Comparison of ENCODE assay signal across 8 cellular contexts in the genomic region with DNA sequence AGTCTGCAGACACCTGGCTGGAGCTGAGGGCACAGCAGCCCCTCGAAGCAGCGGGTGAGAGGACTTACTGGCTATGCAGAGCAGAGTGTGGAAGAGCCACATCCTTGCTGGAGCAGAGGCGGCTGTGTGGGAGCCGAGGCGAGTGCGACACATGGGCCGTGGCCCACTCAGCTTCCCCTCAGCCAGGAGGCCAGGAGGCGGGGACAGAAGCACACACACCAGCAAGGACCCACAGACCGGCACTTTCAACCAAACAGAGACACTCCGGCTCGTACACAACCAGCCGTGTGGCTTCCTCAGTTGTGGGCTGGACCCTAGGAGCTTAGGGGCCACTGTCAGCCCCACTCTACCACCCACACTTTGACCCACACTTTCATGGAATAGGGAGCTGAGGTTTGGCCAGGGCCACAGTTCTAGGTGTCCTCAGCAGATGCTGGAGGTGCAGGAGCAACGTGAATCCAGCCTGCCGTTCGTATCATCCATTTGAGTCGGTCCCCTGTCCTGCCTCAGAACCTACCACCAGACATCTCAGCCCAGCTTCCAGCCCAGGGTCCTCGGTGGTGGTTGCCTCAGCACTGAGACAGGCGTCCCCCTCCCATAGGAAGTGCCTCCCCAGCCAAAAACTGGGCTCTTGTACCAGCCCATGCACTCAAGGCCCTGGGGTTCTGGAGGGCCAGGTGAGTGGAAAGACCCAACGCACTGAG. TPM values are rescaled to one million over a fixed set of nuclear protein-coding genes. Genes with fewer than 3 reads are reported as not detected.
DNase-seq lines count a peak whose midpoint lies in the region; ATAC-seq and TF ChIP-seq lines count a peak whose summit lies in the region.

A gene with protein sequence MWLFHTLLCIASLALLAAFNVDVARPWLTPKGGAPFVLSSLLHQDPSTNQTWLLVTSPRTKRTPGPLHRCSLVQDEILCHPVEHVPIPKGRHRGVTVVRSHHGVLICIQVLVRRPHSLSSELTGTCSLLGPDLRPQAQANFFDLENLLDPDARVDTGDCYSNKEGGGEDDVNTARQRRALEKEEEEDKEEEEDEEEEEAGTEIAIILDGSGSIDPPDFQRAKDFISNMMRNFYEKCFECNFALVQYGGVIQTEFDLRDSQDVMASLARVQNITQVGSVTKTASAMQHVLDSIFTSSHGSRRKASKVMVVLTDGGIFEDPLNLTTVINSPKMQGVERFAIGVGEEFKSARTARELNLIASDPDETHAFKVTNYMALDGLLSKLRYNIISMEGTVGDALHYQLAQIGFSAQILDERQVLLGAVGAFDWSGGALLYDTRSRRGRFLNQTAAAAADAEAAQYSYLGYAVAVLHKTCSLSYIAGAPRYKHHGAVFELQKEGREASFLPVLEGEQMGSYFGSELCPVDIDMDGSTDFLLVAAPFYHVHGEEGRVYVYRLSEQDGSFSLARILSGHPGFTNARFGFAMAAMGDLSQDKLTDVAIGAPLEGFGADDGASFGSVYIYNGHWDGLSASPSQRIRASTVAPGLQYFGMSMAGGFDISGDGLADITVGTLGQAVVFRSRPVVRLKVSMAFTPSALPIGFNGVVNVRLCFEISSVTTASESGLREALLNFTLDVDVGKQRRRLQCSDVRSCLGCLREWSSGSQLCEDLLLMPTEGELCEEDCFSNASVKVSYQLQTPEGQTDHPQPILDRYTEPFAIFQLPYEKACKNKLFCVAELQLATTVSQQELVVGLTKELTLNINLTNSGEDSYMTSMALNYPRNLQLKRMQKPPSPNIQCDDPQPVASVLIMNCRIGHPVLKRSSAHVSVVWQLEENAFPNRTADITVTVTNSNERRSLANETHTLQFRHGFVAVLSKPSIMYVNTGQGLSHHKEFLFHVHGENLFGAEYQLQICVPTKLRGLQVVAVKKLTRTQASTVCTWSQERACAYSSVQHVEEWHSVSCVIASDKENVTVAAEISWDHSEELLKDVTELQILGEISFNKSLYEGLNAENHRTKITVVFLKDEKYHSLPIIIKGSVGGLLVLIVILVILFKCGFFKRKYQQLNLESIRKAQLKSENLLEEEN (minus strand): TSS at position 146 of the 704 bp plus-strand sequence. CDS start 44 bp downstream, at position 102.

- no peak within 1 kb of the TSS for H4K5ac ChIP-seq in H9 (ENCODE audit: insufficient read length, low read depth, low read length)

- H3K27ac Mint-ChIP-seq in H9, result peak within 1 kb of the TSS in 2 of 3 experiments; percentile 77 to 87; a peak in 4 of 7 replicates
- H3K27ac Mint-ChIP-seq in activated T-helper 17 cell treated with anti-CD3 and anti-CD28 coated beads, Interleukin-2, amount 50 U/mL, for 72 hours, result no peak within 1 kb of the TSS

- H3K4ac ChIP-seq in H9 (ENCODE audit: low read depth, low read length), result no peak within 1 kb of the TSS

- H2BK5ac ChIP-seq in H9 (ENCODE audit: insufficient read length, low read length), result no peak within 1 kb of the TSS

- H4K20me1 ChIP-seq in H9 (ENCODE audit: control insufficient read depth, insufficient read depth, insufficient read length), result no peaks in the 10 kb centered on the region

- no peaks in the 10 kb centered on the region; the same call in 1 of the 2 replicates for H3K27me3 Mint-ChIP-seq in H9 (ENCODE audit: low read depth)
- H3K27me3 Mint-ChIP-seq in activated T-helper 17 cell treated with anti-CD3 and anti-CD28 coated beads, Interleukin-2, amount 50 U/mL, for 72 hours, result no peaks in the 10 kb centered on the region

- H3K18ac ChIP-seq in H9 (ENCODE audit: insufficient read length, low read depth, low read length), result no peak within 1 kb of the TSS

- TF ChIP-seq CTCF in H9 (conservative IDR thresholded peaks at IDR 0.05) (no peak), sigmoid colon (IDR thresholded peaks at IDR 0.05) (no peak)

- no peak within 1 kb of the TSS for H2BK20ac ChIP-seq in H9 (ENCODE audit: low read depth, low read length, poor library complexity, severe bottlenecking)

- H3K4me1 ChIP-seq in H9 (ENCODE audit: insufficient read depth, low read length) (no peaks in the 10 kb centered on the region), sigmoid colon (peaks cover 0 to 16% (median 13%) of the 10 kb centered on the region in 4 donors)

- no peaks in the 10 kb centered on the region for H3K79me1 ChIP-seq in H9 (ENCODE audit: insufficient read depth, low read depth, low read length, poor library complexity, severe bottlenecking)

- H2BK120ac ChIP-seq in H9 (ENCODE audit: low read depth, low read length, poor library complexity, severe bottlenecking), result no peak within 1 kb of the TSS

- H4K91ac ChIP-seq in H9 (ENCODE audit: insufficient read length, low read depth, low read length), result no peak within 1 kb of the TSS

- no peak within 1 kb of the TSS for H3K27ac ChIP-seq in H9 (ENCODE audit: insufficient read length, low read depth, low read length)
- peak within 1 kb of the TSS; percentile 67 to 82 (median 76) for H3K27ac ChIP-seq in sigmoid colon

- no CpG with 5 or more reads among the region's 19 CpGs for WGBS in H9 (ENCODE audit: extremely low coverage, insufficient read length, low lambda C conversion rate)
- WGBS in sigmoid colon, 2 donors, result 84% methylated on average over 19 of the region's 19 CpGs

- TF ChIP-seq EP300 in sigmoid colon (IDR thresholded peaks at IDR 0.05), result no peak

- H2BK15ac ChIP-seq in H9 (ENCODE audit: low read depth, low read length), result no peak within 1 kb of the TSS

- peak within 1 kb of the TSS; percentile 63; the same call in 1 of the 2 replicates for H3K14ac ChIP-seq in H9 (ENCODE audit: insufficient read depth, low read length)

- no peak within 1 kb of the TSS for H3K23ac ChIP-seq in H9 (ENCODE audit: insufficient read length, low read depth, low read length)

- H2BK12ac ChIP-seq in H9 (ENCODE audit: insufficient read length, low read depth, low read length), result no peak within 1 kb of the TSS

- H3K4me1 Mint-ChIP-seq in H9, result peaks cover 0 to 6% of the 10 kb centered on the region in 2 experiments; a peak in 1 of 4 replicates
- H3K4me1 Mint-ChIP-seq in activated T-helper 17 cell treated with anti-CD3 and anti-CD28 coated beads, Interleukin-2, amount 50 U/mL, for 72 hours, result peaks cover 7% of the 10 kb centered on the region

- no peak within 1 kb of the TSS for H3K9ac ChIP-seq in H9 (ENCODE audit: extremely low read depth, insufficient read length, low read length)

- no peak within 1 kb of the TSS for H3K56ac ChIP-seq in H9 (ENCODE audit: insufficient read length, low read depth, low read length)

- H2AFZ ChIP-seq in H9 (ENCODE audit: low read length), result no peak within 1 kb of the TSS

- TF ChIP-seq POLR2A in sigmoid colon (IDR thresholded peaks at IDR 0.05), result no peak

- intact Hi-C loops in left ventricle myocardium superior (cut with micrococcal nuclease), result no loop called here
- intact Hi-C loops in sigmoid colon (cut with DNase I), result no loop called here

- no peaks in the 10 kb centered on the region for H3K27me3 ChIP-seq in H9 (ENCODE audit: insufficient read depth, low read length)
- H3K27me3 ChIP-seq in sigmoid colon, result no peaks in the 10 kb centered on the region

- no peak within 1 kb of the TSS for H4K8ac ChIP-seq in H9 (replicated peaks; ENCODE audit: insufficient read length, low read depth, low read length)

- no peak within 1 kb of the TSS for H3K4me3 ChIP-seq in sigmoid colon

- H3K36me3 Mint-ChIP-seq in H9 (ENCODE audit: insufficient read depth in 1 of 3, low read depth in 3 of 3), result peaks cover 1 to 22% (median 16%) of the 10 kb centered on the region in 3 experiments; a peak in 5 of 7 replicates
- peaks cover 11% of the 10 kb centered on the region for H3K36me3 Mint-ChIP-seq in activated T-helper 17 cell treated with anti-CD3 and anti-CD28 coated beads, Interleukin-2, amount 50 U/mL, for 72 hours (ENCODE audit: low read depth)

- no peak for ATAC-seq in activated T-helper 17 cell treated with anti-CD3 and anti-CD28 coated beads, Interleukin-2, amount 50 U/mL, for 72 hours (replicated peaks)
- ATAC-seq in left ventricle myocardium superior, result no peak
- no peak for ATAC-seq in stimulated activated naive CD8-positive, alpha-beta T cell treated with anti-CD3 and anti-CD28 coated beads, Interleukin-15, Interleukin-2, amounts not matched to agents 100 U/mL and 50 U/mL, for 24 hours

- no peaks in the 10 kb centered on the region for H3K9me3 Mint-ChIP-seq in H9
- no peaks in the 10 kb centered on the region for H3K9me3 Mint-ChIP-seq in activated T-helper 17 cell treated with anti-CD3 and anti-CD28 coated beads, Interleukin-2, amount 50 U/mL, for 72 hours

- H2AK5ac ChIP-seq in H9 (ENCODE audit: insufficient read length, low read length), result no peak within 1 kb of the TSS

- H3T11ph ChIP-seq in H9 (ENCODE audit: low read length), result no peak within 1 kb of the TSS

- H3K23me2 ChIP-seq in H9 (ENCODE audit: insufficient read length, low read depth, low read length, poor library complexity, severe bottlenecking), result no peaks in the 10 kb centered on the region

- H3K4me3 Mint-ChIP-seq in H9, result no peak within 1 kb of the TSS
- no peak within 1 kb of the TSS for H3K4me3 Mint-ChIP-seq in activated T-helper 17 cell treated with anti-CD3 and anti-CD28 coated beads, Interleukin-2, amount 50 U/mL, for 72 hours

- no peak within 1 kb of the TSS for H3K4me2 ChIP-seq in H9 (ENCODE audit: insufficient read depth, insufficient read length, low read length)

- peaks cover 0 to 5% (median 0%) of the 10 kb centered on the region in 4 donors for H3K36me3 ChIP-seq in sigmoid colon

- no peaks in the 10 kb centered on the region for H3K79me2 ChIP-seq in H9 (ENCODE audit: insufficient read depth, low read length)

- no peaks in the 10 kb centered on the region for H3K9me3 ChIP-seq in H9 (ENCODE audit: control insufficient read depth, low read depth, low read length)
- no peaks in the 10 kb centered on the region for H3K9me3 ChIP-seq in sigmoid colon

- no peak for DNase-seq in H9
- DNase-seq in left ventricle myocardium superior, result no peak
- DNase-seq in sigmoid colon, result no peak
- DNase-seq in inferior parietal cortex (ENCODE audit: extremely low spot score), result no peak
- no peak for DNase-seq in middle frontal gyrus (ENCODE audit: extremely low spot score, low spot score)
- DNase-seq in DMS153 treated with DMSO at 0.1 percent for 48 hours (lab: John Stamatoyannopoulos, UW; ENCODE audit: unreplicated experiment), result no peak
- DNase-seq in stimulated activated naive CD8-positive, alpha-beta T cell treated with anti-CD3 and anti-CD28 coated beads, Interleukin-15, Interleukin-2, amounts not matched to agents 100 U/mL and 50 U/mL, for 24 hours, result no peak

RNA-seq across cellular contexts. Expression of the gene that starts here (rescaled TPM):
- total RNA-seq in H9 (2021) (23.5 and 24.2 TPM in 2 replicates), left ventricle myocardium superior (12.2 TPM), sigmoid colon (10 to 100 TPM; 25.2 to 43.9 (median 33.8) TPM)
- 10 to 100 TPM; 24.2 to 43.2 TPM for total RNA-seq in activated T-helper 17 cell treated with anti-CD3 and anti-CD28 coated beads, Interleukin-2, amount 50 U/mL, for 72 hours
- polyA plus RNA-seq in sigmoid colon, result 10 to 100 TPM; 42.9 to 51.8 (median 43.2) TPM
